ENCODE assay signal across 17 cellular contexts in the genomic region with DNA sequence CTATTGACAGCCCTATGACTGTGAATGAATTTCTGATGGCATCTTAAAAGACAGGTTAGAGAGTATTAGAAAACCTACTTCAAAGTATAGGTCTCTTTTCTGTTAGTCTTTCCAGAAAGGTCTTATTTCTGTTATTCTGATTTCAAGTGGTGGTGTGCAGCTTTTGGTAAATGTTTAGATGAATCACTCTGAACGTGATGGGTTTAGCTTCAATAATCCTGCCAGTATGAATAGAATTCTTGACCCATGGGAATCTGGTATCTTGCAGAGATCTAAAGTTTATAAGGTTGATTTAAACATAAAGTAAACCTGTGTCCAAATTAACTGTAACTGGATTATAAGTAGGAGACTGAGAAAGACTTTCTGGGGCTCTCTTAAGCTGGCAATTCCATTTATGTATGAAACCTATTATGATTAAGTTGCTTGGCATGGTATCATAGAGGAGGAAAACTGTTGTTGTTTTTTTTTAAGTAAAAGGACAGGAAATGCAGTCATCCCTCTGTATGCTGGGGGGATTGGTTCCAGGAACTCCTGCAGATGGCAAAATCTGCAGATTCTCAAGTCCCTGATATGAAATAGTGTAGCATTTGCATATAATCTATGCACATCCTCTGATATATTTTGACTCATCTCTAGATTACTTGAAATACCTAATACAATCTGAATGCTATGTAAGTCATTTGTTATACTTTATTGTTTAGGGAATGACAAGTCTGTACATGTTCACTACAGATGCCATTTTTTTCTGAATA.
"Had no signal": no experiment of that assay in that cellular context is flagged by ENCODE, and none has a peak within 500 bp of the region (broad histone marks: within the 10 kb centered on the region; RNA-seq: fewer than 3 reads in every experiment).

No MANE protein-coding gene starts in this region.

- ATAC-seq: activated T-cell treated with anti-CD3 and anti-CD28 coated beads, Interleukin-2, amount 50 U/mL, for 72 hours; gastrocnemius medialis; heart right ventricle; stimulated activated naive CD8-positive, alpha-beta T cell treated with anti-CD3 and anti-CD28 coated beads, Interleukin-15, Interleukin-2, amounts not matched to agents 100 U/mL and 50 U/mL, for 24 hours; T-cell; upper lobe of right lung had no signal

- DNase-seq: activated CD4-positive, alpha-beta memory T cell treated with anti-CD3 and anti-CD28 coated beads for 36 hours; activated CD8-positive, alpha-beta memory T cell treated with anti-CD3 and anti-CD28 coated beads, Interleukin-2, amount 50 U/mL, for 4 hours; activated T-cell treated with anti-CD3 and anti-CD28 coated beads, Interleukin-2, amount 50 U/mL, for 72 hours; central memory CD4-positive, alpha-beta T cell; cortex of kidney; effector CD8-positive, alpha-beta T cell; gastrocnemius medialis; heart right ventricle; sigmoid colon; stimulated activated CD4-positive, alpha-beta T cell treated with anti-CD3 and anti-CD28 coated beads, Interleukin-4, amount 100 ng/mL, for 1 hour; stimulated activated CD8-positive, alpha-beta memory T cell treated with anti-CD3 and anti-CD28 coated beads, Interleukin-4, amount 100 ng/mL, for 48 hours; stimulated activated naive CD8-positive, alpha-beta T cell treated with anti-CD3 and anti-CD28 coated beads, Interleukin-15, Interleukin-2, amounts not matched to agents 100 U/mL and 50 U/mL, for 24 hours; T-cell; T1000; upper lobe of right lung had no signal

- H3K4me3 ChIP-seq: ascending aorta, gastrocnemius medialis, heart right ventricle, sigmoid colon, suprapubic skin, upper lobe of right lung had no signal

- H3K36me3 ChIP-seq: ascending aorta, gastrocnemius medialis, heart right ventricle, sigmoid colon, suprapubic skin, upper lobe of right lung had no signal

- H3K27me3 ChIP-seq: ascending aorta, gastrocnemius medialis, heart right ventricle, sigmoid colon, suprapubic skin, upper lobe of right lung had no signal
